Comparison of ENCODE assay signal across 22 cellular contexts in the genomic region with DNA sequence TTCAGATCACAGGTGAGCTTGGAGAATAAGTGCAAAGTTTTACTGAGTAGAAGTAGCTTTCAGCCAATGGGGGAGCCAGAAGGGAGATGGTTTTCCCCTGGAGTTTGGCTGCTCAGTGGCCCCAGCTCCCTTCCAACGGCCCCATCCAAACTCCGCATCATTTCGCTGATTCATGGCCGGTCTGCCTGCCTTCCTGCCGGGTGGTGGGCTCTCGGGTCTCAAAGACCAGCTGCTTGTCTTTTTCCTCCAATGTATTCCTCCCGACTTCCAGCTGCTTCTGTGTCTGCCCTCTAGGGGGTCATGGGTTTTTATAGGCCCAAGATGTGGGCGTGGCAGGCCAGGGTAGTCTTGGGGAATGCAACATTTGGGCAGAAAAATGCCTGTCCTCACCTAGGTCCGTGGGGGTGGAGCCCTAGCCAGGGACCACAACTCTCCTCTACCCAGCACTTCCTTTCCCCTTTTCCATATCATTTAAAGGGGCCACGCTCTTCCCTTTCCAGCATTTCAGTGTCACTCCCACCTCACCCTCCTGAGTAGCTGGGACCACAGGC.
DNase-seq lines count a peak whose midpoint lies in the region; TF ChIP-seq lines count a peak whose summit lies in the region.
"Had no signal": no experiment of that assay in that cellular context is flagged by ENCODE, and none has a peak within 500 bp of the region (broad histone marks: within the 10 kb centered on the region; RNA-seq: fewer than 3 reads in every experiment).

No MANE protein-coding gene starts in this region.

- H2BK120ac ChIP-seq in neuronal stem cell (ENCODE audit: low read depth, low read length) = no peak overlapping the region

- peak overlapping the region; percentile 11 for H3K18ac ChIP-seq in neuronal stem cell (ENCODE audit: low read length)

- no peaks in the 10 kb centered on the region for H3K36me3 ChIP-seq in esophagus muscularis mucosa
- no peaks in the 10 kb centered on the region for H3K36me3 ChIP-seq in neuronal stem cell (replicated peaks in 1 of 2; ENCODE audit: control insufficient read depth in 2 of 2, insufficient read depth in 2 of 2, low read length in 2 of 2)
- H3K36me3 ChIP-seq: BE2C; BLaER1 treated with 17β-estradiol and CSF1 and Interleukin-3, amounts not matched to agents 10 nM and 100 nM had no signal

- H3K23ac ChIP-seq in neuronal stem cell (ENCODE audit: low read depth, low read length, poor library complexity) = no peak overlapping the region

- no peak overlapping the region for H2BK5ac ChIP-seq in neuronal stem cell (ENCODE audit: low read length)

- no peak for TF ChIP-seq POLR2A in esophagus muscularis mucosa (IDR thresholded peaks at IDR 0.05; ENCODE audit: low read depth)

- H3K9ac ChIP-seq in neuronal stem cell (ENCODE audit: low read depth, low read length, poor library complexity) = no peak overlapping the region
- H3K9ac ChIP-seq: BLaER1 treated with 17β-estradiol and CSF1 and Interleukin-3, amounts not matched to agents 10 nM and 100 nM had no signal

- H4K8ac ChIP-seq in neuronal stem cell (ENCODE audit: low read depth, low read length) = no peak overlapping the region

- peak; percentile 19 for DNase-seq in activated CD8-positive, alpha-beta memory T cell treated with anti-CD3 and anti-CD28 coated beads for 24 hours
- no peak for DNase-seq in activated CD8-positive, alpha-beta memory T cell treated with anti-CD3 and anti-CD28 coated beads, Interleukin-2, amount 50 U/mL, for 4 hours
- peak; percentile 11 for DNase-seq in HT1080 (ENCODE audit: low read depth)
- DNase-seq in esophagus muscularis mucosa (ENCODE audit: extremely low spot score) = peak; percentile 64
- no peak for DNase-seq in neuronal stem cell (ENCODE audit: low spot score)
- DNase-seq in activated gamma-delta T cell treated with Interleukin-2 at 50 U/mL for 16 hours = no peak
- DNase-seq in Calu3 = no peak
- no peak for DNase-seq in NCI-H2029 (lab: John Stamatoyannopoulos, UW)
- DNase-seq: AML-193; BE2C; CD4-positive, alpha-beta T cell; CD8-positive, alpha-beta memory T cell; DMS153; DMS79; EL; GDM1; H9 had no signal

- H4K91ac ChIP-seq in neuronal stem cell (ENCODE audit: low read depth, low read length, poor library complexity) = no peak overlapping the region

- H3K4me1 Mint-ChIP-seq in Calu3 (ENCODE audit: low read depth, unreplicated experiment) = no peaks in the 10 kb centered on the region
- H3K4me1 Mint-ChIP-seq: CD14-positive monocyte; CD8-positive, alpha-beta memory T cell; GM23338 had no signal

- WGBS in esophagus muscularis mucosa = 93% methylated on average over 8 of the region's 10 CpGs
- no CpG with 5 or more reads among the region's 10 CpGs for WGBS in neuronal stem cell (ENCODE audit: extremely low coverage in 2 of 2, insufficient read length in 2 of 2, insufficient replicate concordance in 1 of 2), 2 donors

- H3K9me3 ChIP-seq in esophagus muscularis mucosa = no peaks in the 10 kb centered on the region
- H3K9me3 ChIP-seq in neuronal stem cell (replicated peaks in 1 of 2; ENCODE audit: control insufficient read depth in 2 of 2, insufficient read depth in 1 of 2, low read depth in 1 of 2, low read length in 2 of 2) = no peaks in the 10 kb centered on the region
- H3K9me3 ChIP-seq: BE2C had no signal

- H3K27me3 ChIP-seq in esophagus muscularis mucosa = no peaks in the 10 kb centered on the region
- H3K27me3 ChIP-seq in neuronal stem cell (ENCODE audit: control insufficient read depth in 3 of 3, insufficient read depth in 3 of 3, low read depth in 1 of 3, low read length in 3 of 3) = no peaks in the 10 kb centered on the region
- H3K27me3 ChIP-seq: BE2C; BLaER1 treated with 17β-estradiol and CSF1 and Interleukin-3, amounts not matched to agents 10 nM and 100 nM had no signal

- H3K9me3 Mint-ChIP-seq in Calu3 (ENCODE audit: low read depth, unreplicated experiment) = no peaks in the 10 kb centered on the region
- H3K9me3 Mint-ChIP-seq: CD4-positive, alpha-beta T cell had no signal

- no peak overlapping the region for H2AFZ ChIP-seq in neuronal stem cell (ENCODE audit: low read length)
- H2AFZ ChIP-seq: GM23338 had no signal

- BruUV-seq in Calu3 (replicated peaks; lab: Mats Ljungman, UMichigan) = no TSS peak

- no peak overlapping the region for H3K14ac ChIP-seq in neuronal stem cell (ENCODE audit: low read length)

- H3K4me3 Mint-ChIP-seq in Calu3 (ENCODE audit: low read depth, unreplicated experiment) = no peak overlapping the region
- H3K4me3 Mint-ChIP-seq: CD14-positive monocyte; CD4-positive, alpha-beta T cell; CD8-positive, alpha-beta memory T cell; GM23338; H9 had no signal

- H3K27ac Mint-ChIP-seq in Calu3 (ENCODE audit: unreplicated experiment) = no peak overlapping the region
- H3K27ac Mint-ChIP-seq: CD14-positive monocyte; CD4-positive, alpha-beta T cell; GM23338; H9 had no signal

- no peak for TF ChIP-seq EP300 in esophagus muscularis mucosa (IDR thresholded peaks at IDR 0.05)

- H2BK15ac ChIP-seq in neuronal stem cell (ENCODE audit: low read length) = no peak overlapping the region

- H3K4ac ChIP-seq in neuronal stem cell (ENCODE audit: low read length) = no peak overlapping the region

- H3K79me1 ChIP-seq in neuronal stem cell (ENCODE audit: low read depth, low read length) = peaks cover 2% of the 10 kb centered on the region

- no peak overlapping the region for H2AK5ac ChIP-seq in neuronal stem cell (ENCODE audit: low read depth, low read length)

- H3K4me1 ChIP-seq in esophagus muscularis mucosa = no peaks in the 10 kb centered on the region
- H3K4me1 ChIP-seq in neuronal stem cell (ENCODE audit: control insufficient read depth in 2 of 2, insufficient read depth in 1 of 2, low read depth in 1 of 2, low read length in 2 of 2) = no peaks in the 10 kb centered on the region
- H3K4me1 ChIP-seq: BE2C had no signal

- CTCF ChIA-PET in Calu3 (lab: Charles Lee) = no interaction called here

- no peak overlapping the region for H3K4me3 ChIP-seq in esophagus muscularis mucosa
- H3K4me3 ChIP-seq in neuronal stem cell (ENCODE audit: low read length in 2 of 2) = no peak overlapping the region
- H3K4me3 ChIP-seq: BLaER1 treated with 17β-estradiol and CSF1 and Interleukin-3, amounts not matched to agents 10 nM and 100 nM; GM12878; GM23338 had no signal

- H3K36me3 Mint-ChIP-seq in Calu3 (ENCODE audit: insufficient read depth, unreplicated experiment) = no peaks in the 10 kb centered on the region
- H3K36me3 Mint-ChIP-seq: CD14-positive monocyte; CD8-positive, alpha-beta memory T cell had no signal

- TF ChIP-seq CTCF in esophagus muscularis mucosa (IDR thresholded peaks at IDR 0.05) (no peak), Calu3 (IDR thresholded peaks at IDR 0.05; ENCODE audit: unreplicated experiment) (no peak)

- H3K27me3 Mint-ChIP-seq in Calu3 (ENCODE audit: unreplicated experiment) = no peaks in the 10 kb centered on the region
- H3K27me3 Mint-ChIP-seq: CD4-positive, alpha-beta T cell had no signal

- H3K4me2 ChIP-seq in neuronal stem cell (ENCODE audit: insufficient read depth, low read length, poor library complexity, severe bottlenecking) = no peak overlapping the region
- H3K4me2 ChIP-seq: BLaER1 treated with 17β-estradiol and CSF1 and Interleukin-3, amounts not matched to agents 10 nM and 100 nM; GM23338 had no signal

- intact Hi-C loops in esophagus muscularis mucosa (cut with DNase I) = no loop called here
- intact Hi-C loops in Calu3 (cut with micrococcal nuclease; ENCODE audit: unreplicated experiment) = no loop called here

- no peak overlapping the region for H3K27ac ChIP-seq in esophagus muscularis mucosa (replicated peaks in 1 of 4)
- no peak overlapping the region for H3K27ac ChIP-seq in neuronal stem cell (replicated peaks; ENCODE audit: low read length)
- H3K27ac ChIP-seq: 22Rv1; BLaER1 treated with 17β-estradiol and CSF1 and Interleukin-3, amounts not matched to agents 10 nM and 100 nM had no signal

- no peak overlapping the region for H2BK12ac ChIP-seq in neuronal stem cell (ENCODE audit: low read length)

Comparison
In these comparisons a context has a peak if more than half of its experiments do, and no peak if none do; other contexts are left out.
1. DNase-seq: peak in activated CD8-positive, alpha-beta memory T cell treated with anti-CD3 and anti-CD28 coated beads for 24 hours (single experiment), HT1080 (single experiment) and esophagus muscularis mucosa (single experiment); none in activated CD8-positive, alpha-beta memory T cell treated with anti-CD3 and anti-CD28 coated beads, Interleukin-2, amount 50 U/mL, for 4 hours (single experiment), neuronal stem cell (single experiment), activated gamma-delta T cell treated with Interleukin-2 at 50 U/mL for 16 hours (single experiment), Calu3 (single experiment) and NCI-H2029 (single experiment).